Comparison of ENCODE assay signal across 1 cellular context in genomic region chrX:53281321-53281822, GRCh38.
TF ChIP-seq lines count a peak whose summit lies in the region.

IQSEC2 (minus strand) TSS chrX:53281584.

TF ChIP-seq in HEK293, 187 proteins besides CTCF, POLR2A, EP300 and RAD21 (continued from another document):
- no peak for TF ChIP-seq ZNF18 (tag by site-specific recombination; IDR thresholded peaks at IDR 0.05)
- TF ChIP-seq ZNF670 (tag by site-specific recombination; IDR thresholded peaks at IDR 0.05; ENCODE audit: low read depth), result no peak
- no peak for TF ChIP-seq ZNF549 (tag by site-specific recombination; IDR thresholded peaks at IDR 0.05)
- TF ChIP-seq ZNF239 (tag by site-specific recombination; IDR thresholded peaks at IDR 0.05), result no peak
- TF ChIP-seq BCL11A (tag by site-specific recombination; IDR thresholded peaks at IDR 0.05; ENCODE audit: low read depth), result no peak
- no peak for TF ChIP-seq ZNF580 (tag by site-specific recombination; IDR thresholded peaks at IDR 0.05)
- TF ChIP-seq SCRT2 (tag by site-specific recombination; IDR thresholded peaks at IDR 0.05), result no peak
- no peak for TF ChIP-seq PRDM2 (tag by site-specific recombination; IDR thresholded peaks at IDR 0.05; ENCODE audit: borderline replicate concordance)
- no peak for TF ChIP-seq ZNF571 (tag by site-specific recombination; IDR thresholded peaks at IDR 0.05)
- TF ChIP-seq ZNF677 (tag by site-specific recombination; IDR thresholded peaks at IDR 0.05), result no peak
- no peak for TF ChIP-seq KLF16 (tag by site-specific recombination; IDR thresholded peaks at IDR 0.05)
- no peak for TF ChIP-seq ZNF274 (IDR thresholded peaks at IDR 0.05; ENCODE audit: low read length)
- TF ChIP-seq ZNF274 (tag by site-specific recombination; IDR thresholded peaks at IDR 0.05; ENCODE audit: borderline replicate concordance), result no peak
- TF ChIP-seq WT1 (tag by site-specific recombination; IDR thresholded peaks at IDR 0.05), result 0 out of 2 replicates have a peak, but pooled peaks have one; percentile 17
- TF ChIP-seq ZNF473 (tag by site-specific recombination; IDR thresholded peaks at IDR 0.05), result no peak
- peak; percentile 88 for TF ChIP-seq ZSCAN30 (tag by site-specific recombination; IDR thresholded peaks at IDR 0.05)
- no peak; the same call in 1 of the 2 replicates for TF ChIP-seq ZNF561 (tag by site-specific recombination; IDR thresholded peaks at IDR 0.05; ENCODE audit: borderline replicate concordance)
- no peak for TF ChIP-seq ATF2 (tag by site-specific recombination; IDR thresholded peaks at IDR 0.05; ENCODE audit: low read depth)
- peak; percentile 100 for TF ChIP-seq IKZF3 (tag by site-specific recombination; IDR thresholded peaks at IDR 0.05)
- TF ChIP-seq ZNF423 (tag by site-specific recombination; IDR thresholded peaks at IDR 0.05), result no peak
- TF ChIP-seq ZNF398 (tag by site-specific recombination; IDR thresholded peaks at IDR 0.05), result peak; percentile 51; the same call in 1 of the 2 replicates
- TF ChIP-seq ZNF433 (tag by site-specific recombination; IDR thresholded peaks at IDR 0.05; ENCODE audit: low read depth), result no peak
- TF ChIP-seq ZBTB8A (tag by site-specific recombination; IDR thresholded peaks at IDR 0.05), result no peak
- TF ChIP-seq ZNF792 (tag by site-specific recombination; IDR thresholded peaks at IDR 0.05), result no peak
- peak; percentile 33; the same call in 1 of the 2 replicates for TF ChIP-seq ZNF843 (tag by site-specific recombination; IDR thresholded peaks at IDR 0.05)
- no peak for TF ChIP-seq TCF7L2 (IDR thresholded peaks at IDR 0.05; ENCODE audit: borderline replicate concordance, low read depth, low read length)
- TF ChIP-seq ZNF211 (tag by site-specific recombination; IDR thresholded peaks at IDR 0.05; ENCODE audit: low read depth), result no peak
- peak; percentile 27; the same call in 1 of the 2 replicates for TF ChIP-seq ZBTB20 (tag by site-specific recombination; IDR thresholded peaks at IDR 0.05)
- peak; percentile 80 for TF ChIP-seq ZIC2 (tag by site-specific recombination; IDR thresholded peaks at IDR 0.05)
- peak; percentile 74 for TF ChIP-seq SP2 (tag by site-specific recombination; IDR thresholded peaks at IDR 0.05)
- peak; percentile 40; the same call in 1 of the 2 replicates for TF ChIP-seq KLF8 (tag by site-specific recombination; IDR thresholded peaks at IDR 0.05)
- TF ChIP-seq ZNF223 (tag by site-specific recombination; IDR thresholded peaks at IDR 0.05), result no peak
- no peak for TF ChIP-seq ZNF585B (tag by site-specific recombination; IDR thresholded peaks at IDR 0.05)
TF ChIP-seq in HEK293: peak in this region for 31.
